In genomic region chr5:127084656-127085055, GRCh38 we compare ENCODE assay signal across 22 cellular contexts.
"Had no signal": no experiment of that assay in that cellular context is flagged by ENCODE, and none has a peak within 500 bp of the region (broad histone marks: within the 10 kb centered on the region; RNA-seq: fewer than 3 reads in every experiment).

No MANE protein-coding gene starts in this region.

- H3K9me3 ChIP-seq: body of pancreas, heart right ventricle, neutrophil, ovary, prostate gland, right atrium auricular region, thyroid gland, upper lobe of right lung had no signal

- H3K36me3 ChIP-seq: cardiac muscle cell, heart right ventricle, neutrophil, ovary, prostate gland, right atrium auricular region, thyroid gland, upper lobe of right lung had no signal

- H3K4me1 ChIP-seq: body of pancreas, prostate gland, right atrium auricular region, thyroid gland, upper lobe of right lung had no signal

- H3K27me3 ChIP-seq: body of pancreas, cardiac muscle cell, neutrophil, ovary, right atrium auricular region, thyroid gland, upper lobe of right lung had no signal

- H3K27ac ChIP-seq: body of pancreas, cardiac muscle cell, heart right ventricle, neutrophil, ovary, prostate gland, right atrium auricular region, thyroid gland, upper lobe of right lung had no signal

- H3K4me3 ChIP-seq: body of pancreas, cardiac muscle cell, heart right ventricle, ovary, prostate gland, right atrium auricular region, thyroid gland, upper lobe of right lung had no signal

- DNase-seq: activated CD4-positive, alpha-beta memory T cell treated with anti-CD3 and anti-CD28 coated beads, Interleukin-2, amount 10 ng/mL, durations not matched to agents 7 days and 5 days; activated CD4-positive, alpha-beta T cell treated with anti-CD3 and anti-CD28 coated beads for 48 hours; activated CD4-positive, CD25-positive, alpha-beta regulatory T cell; activated effector memory CD4-positive, alpha-beta T cell treated with anti-CD3 and anti-CD28 coated beads, Interleukin-2, amount 50 U/mL, for 16 hours; activated naive CD4-positive, alpha-beta T cell treated with anti-CD3 and anti-CD28 coated beads, Interleukin-2, amount 50 U/mL, for 16 hours; activated T-cell treated with anti-CD3 and anti-CD28 coated beads for 4 hours; anterior cingulate cortex; body of pancreas; heart right ventricle; islet precursor cell; left cardiac atrium; mesenchymal stem cell; ovary; stimulated activated CD4-positive, alpha-beta T cell treated with anti-CD3 and anti-CD28 coated beads, Interleukin-12 subunit alpha, Interleukin-12 subunit beta, amount 100 ng/mL, for 4 hours; stimulated activated CD4-positive, alpha-beta T cell treated with anti-CD3 and anti-CD28 coated beads, Interleukin-4, amount 100 ng/mL, for 4 hours; substantia nigra; thyroid gland; upper lobe of right lung had no signal

- ATAC-seq: body of pancreas, heart right ventricle, left cardiac atrium, upper lobe of right lung had no signal
